30 cellular contexts compared by ENCODE assay signal in genomic region chr2:241752253-241752652, GRCh38. TPM values are rescaled to one million over a fixed set of nuclear protein-coding genes. Genes with fewer than 3 reads are reported as not detected.
"Had no signal": no experiment of that assay in that cellular context is flagged by ENCODE, and none has a peak within 500 bp of the region (broad histone marks: within the 10 kb centered on the region; RNA-seq: fewer than 3 reads in every experiment).

No MANE protein-coding gene starts in this region.

- DNase-seq: activated B cell treated with CpG ODN at 0.5 μM for 24 hours; activated CD4-positive, alpha-beta T cell treated with anti-CD3 and anti-CD28 coated beads for 48 hours; activated CD4-positive, alpha-beta T cell treated with anti-CD3 and anti-CD28 coated beads, Interleukin-2, amount 50 U/mL, for 1 hour; activated CD4-positive, alpha-beta T cell treated with anti-CD3 and anti-CD28 coated beads, Interleukin-2, amount 50 U/mL, for 48 hours; activated CD8-positive, alpha-beta memory T cell treated with anti-CD3 and anti-CD28 coated beads for 24 hours; activated CD8-positive, alpha-beta T cell treated with anti-CD3 and anti-CD28 coated beads for 36 hours; activated effector memory CD4-positive, alpha-beta T cell treated with Interleukin-2 at 50 U/mL for 16 hours; activated gamma-delta T cell treated with Interleukin-2 at 50 U/mL for 16 hours; activated naive CD4-positive, alpha-beta T cell treated with anti-CD3 and anti-CD28 coated beads, Interleukin-2, amount 50 U/mL, for 16 hours; activated naive CD4-positive, alpha-beta T cell treated with Interleukin-2 at 50 U/mL for 16 hours; activated T-cell treated with anti-CD3 and anti-CD28 coated beads, Interleukin-2, amount 50 U/mL, for 4 hours; amniotic stem cell; anterior cingulate cortex; body of pancreas; caudate nucleus; cortex of kidney; dermis blood vessel endothelial cell; effector CD4-positive, alpha-beta T cell; effector memory CD8-positive, alpha-beta T cell; erythroblast; foreskin keratinocyte; gastrocnemius medialis; glutamatergic neuron; T-helper 1 cell; T-helper 17 cell; T1000; WERI-Rb-1 had no signal

- H3K27me3 ChIP-seq: body of pancreas, esophagus muscularis mucosa, foreskin keratinocyte, gastrocnemius medialis had no signal

- H3K27ac ChIP-seq: body of pancreas, esophagus muscularis mucosa, foreskin keratinocyte, gastrocnemius medialis had no signal

- ATAC-seq: activated CD4-positive, CD25-positive, alpha-beta regulatory T cell treated with anti-CD3 and anti-CD28 coated beads, Interleukin-2, amount 50 U/mL, for 24 hours; activated CD8-positive, alpha-beta T cell treated with anti-CD3 and anti-CD28 coated beads for 36 hours; activated T-cell treated with anti-CD3 and anti-CD28 coated beads, Interleukin-2, amount 50 U/mL, for 4 hours; activated T-helper 17 cell treated with anti-CD3 and anti-CD28 coated beads, Interleukin-2, amount 50 U/mL, for 72 hours; body of pancreas; effector memory CD8-positive, alpha-beta T cell; foreskin keratinocyte; gastrocnemius medialis; T-helper 17 cell had no signal

- H3K4me3 ChIP-seq: body of pancreas, esophagus muscularis mucosa, gastrocnemius medialis had no signal

- H3K4me1 ChIP-seq: body of pancreas, foreskin keratinocyte, gastrocnemius medialis had no signal

- H3K9me3 ChIP-seq: body of pancreas, esophagus muscularis mucosa, gastrocnemius medialis had no signal

RNA-seq across cellular contexts. Expression of gene GAL3ST2, which starts 24.4 kb away (rescaled TPM):
- total RNA-seq: activated B cell treated with CpG ODN at 0.5 μM for 24 hours, body of pancreas, dermis blood vessel endothelial cell, foreskin keratinocyte had no signal
- polyA plus RNA-seq: foreskin keratinocyte had no signal

RNA-seq across cellular contexts. Expression of gene NEU4, which starts 56.7 kb away (rescaled TPM):
- total RNA-seq: body of pancreas, dermis blood vessel endothelial cell, foreskin keratinocyte had no signal
- polyA plus RNA-seq: foreskin keratinocyte had no signal
